23 cellular contexts compared by ENCODE assay signal in the genomic region with DNA sequence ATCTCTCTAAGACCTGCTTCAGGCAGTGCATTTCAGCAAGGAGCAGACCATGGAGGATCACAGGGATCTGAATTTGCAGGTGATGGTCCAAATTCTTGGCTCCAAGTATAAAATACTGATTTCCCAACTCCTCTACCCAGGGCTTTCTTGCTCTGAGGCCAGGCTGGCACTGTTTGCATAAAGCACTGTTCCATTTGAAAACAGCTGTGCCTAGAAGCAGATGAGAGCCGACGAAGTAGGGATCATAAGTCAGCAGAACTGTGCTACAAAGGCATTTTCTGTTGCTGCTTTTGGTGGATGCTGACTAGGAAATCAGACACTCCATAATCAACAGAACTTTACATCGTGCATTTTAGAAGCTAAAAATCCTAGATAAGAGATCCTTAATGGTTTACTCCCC.
"Had no signal": no experiment of that assay in that cellular context is flagged by ENCODE, and none has a peak within 500 bp of the region (broad histone marks: within the 10 kb centered on the region; RNA-seq: fewer than 3 reads in every experiment).

No MANE protein-coding gene starts in this region.

- DNase-seq: activated CD4-positive, alpha-beta T cell treated with anti-CD3 and anti-CD28 coated beads for 4 hours; activated CD8-positive, alpha-beta memory T cell treated with anti-CD3 and anti-CD28 coated beads, Interleukin-2, amount 50 U/mL, for 4 hours; activated CD8-positive, alpha-beta T cell treated with anti-CD3 and anti-CD28 coated beads for 36 hours; activated gamma-delta T cell treated with Interleukin-2 at 50 U/mL for 16 hours; activated naive CD4-positive, alpha-beta T cell treated with anti-CD3 and anti-CD28 coated beads, Interleukin-2, amount 10 ng/mL, durations not matched to agents 7 days and 5 days; activated naive CD8-positive, alpha-beta T cell treated with anti-CD3 and anti-CD28 coated beads for 36 hours; activated T-cell treated with anti-CD3 and anti-CD28 coated beads, Interleukin-2, amount 50 U/mL, for 72 hours; adrenal gland; caudate nucleus; Kasumi-1; KBM-7; NCI-H1105 treated with DMSO at 0.1 percent for 48 hours; NCI-H1436 treated with DMSO at 0.1 percent for 48 hours; NCI-H1930; NCI-H774; Peyer's patch; Right ventricle myocardium superior; SJCRH30; SK-N-SH; T-helper 1 cell; WERI-Rb-1 had no signal

- H3K27me3 ChIP-seq: adrenal gland, breast epithelium, Peyer's patch, SJCRH30 had no signal

- H3K27ac ChIP-seq: adrenal gland, breast epithelium, Peyer's patch, RWPE1, SJCRH30, WERI-Rb-1 had no signal

- H3K36me3 ChIP-seq: adrenal gland, breast epithelium, Peyer's patch, SJCRH30, WERI-Rb-1 had no signal

- H3K4me1 ChIP-seq: adrenal gland, breast epithelium, Peyer's patch, SJCRH30 had no signal

- H3K4me3 ChIP-seq: adrenal gland, breast epithelium, Peyer's patch, SJCRH30 had no signal

- H3K9me3 ChIP-seq: adrenal gland, breast epithelium, Peyer's patch, SJCRH30, SK-N-SH had no signal
